ENCODE assay signal across 10 cellular contexts in genomic region chr6:139473239-139473701, GRCh38.
DNase-seq lines count a peak whose midpoint lies in the region; ATAC-seq, FAIRE-seq and TF ChIP-seq lines count a peak whose summit lies in the region.
"Had no signal": no experiment of that assay in that cellular context is flagged by ENCODE, and none has a peak within 500 bp of the region (broad histone marks: within the 10 kb centered on the region; RNA-seq: fewer than 3 reads in every experiment).

No MANE protein-coding gene starts in this region.

- peak overlapping the region; percentile 62 for H3K27ac ChIP-seq in parathyroid adenoma

- H3K4me3 ChIP-seq in parathyroid adenoma (ENCODE audit: low read depth, low read length) = no peak overlapping the region
- no peak overlapping the region for H3K4me3 ChIP-seq in MG63

- FAIRE-seq in GM12892 (lab: Jason Lieb, UNC) = no peak

- DNase-seq in SK-N-DZ (ENCODE audit: low spot score) (peak; percentile 37), foreskin melanocyte (peak; percentile 9), MG63 (no peak), GM12892 (ENCODE audit: insufficient read length) (no peak), T-helper 17 cell (no peak)
- DNase-seq in stimulated activated CD4-positive, alpha-beta T cell treated with anti-CD3 and anti-CD28 coated beads, Interleukin-4, amount 100 ng/mL, for 24 hours = no peak
- DNase-seq: activated CD8-positive, alpha-beta T cell treated with anti-CD3 and anti-CD28 coated beads for 36 hours; GDM1 had no signal

- H2AFZ ChIP-seq in parathyroid adenoma = peak overlapping the region; percentile 57

- no peak overlapping the region for H3K4me3 Mint-ChIP-seq in T-helper 17 cell
- H3K4me3 Mint-ChIP-seq: activated CD8-positive, alpha-beta T cell treated with anti-CD3 and anti-CD28 coated beads for 36 hours had no signal

- peak overlapping the region; percentile 26; the same call in 1 of the 2 replicates for H3K9ac ChIP-seq in ES-I3 (ENCODE audit: low read depth, low read length)
- no peak overlapping the region for H3K9ac ChIP-seq in parathyroid adenoma

- no peak for TF ChIP-seq CTCF in parathyroid adenoma (IDR thresholded peaks at IDR 0.05)

- no peaks in the 10 kb centered on the region for H3K36me3 ChIP-seq in ES-I3 (ENCODE audit: insufficient read depth, low read length)
- no peaks in the 10 kb centered on the region for H3K36me3 ChIP-seq in parathyroid adenoma (ENCODE audit: control insufficient read depth, insufficient read depth, low read length)
- H3K36me3 ChIP-seq in MG63 = no peaks in the 10 kb centered on the region

- H3K36me3 Mint-ChIP-seq in T-helper 17 cell (ENCODE audit: low read depth) = no peaks in the 10 kb centered on the region

- no peaks in the 10 kb centered on the region for H3K27me3 Mint-ChIP-seq in T-helper 17 cell
- H3K27me3 Mint-ChIP-seq: activated CD8-positive, alpha-beta T cell treated with anti-CD3 and anti-CD28 coated beads for 36 hours had no signal

- ATAC-seq in T-helper 17 cell = no peak
- ATAC-seq: activated CD8-positive, alpha-beta T cell treated with anti-CD3 and anti-CD28 coated beads for 36 hours had no signal

- no peaks in the 10 kb centered on the region for H3K27me3 ChIP-seq in parathyroid adenoma (ENCODE audit: control insufficient read depth, insufficient read depth, low read length)
- H3K27me3 ChIP-seq in MG63 = no peaks in the 10 kb centered on the region

- H3K9me3 ChIP-seq in ES-I3 (ENCODE audit: control insufficient read depth, insufficient read depth, low read length) (no peaks in the 10 kb centered on the region), parathyroid adenoma (ENCODE audit: control insufficient read depth, low read length) (no peaks in the 10 kb centered on the region), MG63 (no peaks in the 10 kb centered on the region), T-helper 17 cell (ENCODE audit: control insufficient read depth, low read length, poor library complexity, severe bottlenecking) (no peaks in the 10 kb centered on the region)

- no peaks in the 10 kb centered on the region for H3K79me2 ChIP-seq in parathyroid adenoma

- H3K4me2 ChIP-seq in parathyroid adenoma (ENCODE audit: low read length) = peak overlapping the region; percentile 16

- H3K4me1 ChIP-seq in ES-I3 (ENCODE audit: insufficient read depth, low read length) (peaks cover 41% of the 10 kb centered on the region), parathyroid adenoma (peaks cover 15% of the 10 kb centered on the region)

- H3K4me1 Mint-ChIP-seq in T-helper 17 cell = peaks cover 8% of the 10 kb centered on the region

- TF ChIP-seq POLR2A in GM12892 (IDR thresholded peaks at IDR 0.05; ENCODE audit: low read depth, low read length) = no peak

- H3K27ac Mint-ChIP-seq in T-helper 17 cell = no peak overlapping the region
- H3K27ac Mint-ChIP-seq: activated CD8-positive, alpha-beta T cell treated with anti-CD3 and anti-CD28 coated beads for 36 hours had no signal

Comparison
In these comparisons a context has a peak if more than half of its experiments do, and no peak if none do; other contexts are left out.
1. DNase-seq: peak in SK-N-DZ (single experiment) and foreskin melanocyte (single experiment); none in MG63 (single experiment), stimulated activated CD4-positive, alpha-beta T cell treated with anti-CD3 and anti-CD28 coated beads, Interleukin-4, amount 100 ng/mL, for 24 hours (single experiment), GM12892 (single experiment) and T-helper 17 cell (0 of 3).